Comparison of ENCODE assay signal across 8 cellular contexts in the genomic region with DNA sequence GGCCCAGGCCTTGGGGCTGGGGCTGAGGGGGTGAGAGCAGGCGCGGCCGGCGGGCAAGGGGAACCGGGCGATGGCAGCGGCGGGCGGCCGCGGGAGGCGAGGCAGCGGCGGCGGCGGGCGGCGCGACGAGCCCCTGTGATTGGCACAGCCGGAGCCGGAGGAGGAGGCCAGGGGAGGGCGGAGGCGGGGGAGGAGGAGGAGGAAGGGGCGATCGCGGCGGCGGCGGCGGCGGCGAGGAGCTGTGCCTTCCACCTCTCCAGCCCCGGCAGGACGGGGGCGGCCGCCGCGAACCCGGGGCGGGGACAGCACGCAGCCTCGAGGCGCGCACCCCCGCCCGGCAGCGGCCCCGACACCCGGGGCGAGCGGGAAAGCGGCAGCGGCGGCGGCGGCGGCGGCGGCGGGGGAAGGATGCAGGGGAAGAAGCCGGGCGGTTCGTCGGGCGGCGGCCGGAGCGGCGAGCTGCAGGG. TPM values are rescaled to one million over a fixed set of nuclear protein-coding genes. Genes with fewer than 3 reads are reported as not detected.
A peak's percentile ranks its signal among the peaks of the same experiment; 100 is the strongest.
DNase-seq lines count a peak whose midpoint lies in the region; ATAC-seq and TF ChIP-seq lines count a peak whose summit lies in the region.

Gene SLCO3A1 (plus strand): TSS at position 208 of the 467 bp plus-strand sequence.

- H3K27ac Mint-ChIP-seq in activated CD8-positive, alpha-beta memory T cell treated with anti-CD3 and anti-CD28 coated beads, Interleukin-2, amount 10 ng/mL, durations not matched to agents 7 days and 5 days = peak within 1 kb of the TSS; percentile 81

- TF ChIP-seq CTCF in mucosa of descending colon (IDR thresholded peaks at IDR 0.05) = no peak

- no peaks in the 10 kb centered on the region for H3K9me3 ChIP-seq in mucosa of descending colon

- H3K36me3 Mint-ChIP-seq in activated CD8-positive, alpha-beta memory T cell treated with anti-CD3 and anti-CD28 coated beads, Interleukin-2, amount 10 ng/mL, durations not matched to agents 7 days and 5 days = peaks cover under 1% of the 10 kb centered on the region

- H3K4me3 Mint-ChIP-seq in activated CD8-positive, alpha-beta memory T cell treated with anti-CD3 and anti-CD28 coated beads, Interleukin-2, amount 10 ng/mL, durations not matched to agents 7 days and 5 days = peak within 1 kb of the TSS; percentile 77

- H3K4me1 Mint-ChIP-seq in activated CD8-positive, alpha-beta memory T cell treated with anti-CD3 and anti-CD28 coated beads, Interleukin-2, amount 10 ng/mL, durations not matched to agents 7 days and 5 days = peaks cover 64% of the 10 kb centered on the region

- peak; percentile 67 to 94 (median 86) for DNase-seq in NCI-H1417 (lab: John Stamatoyannopoulos, UW)
- no peak for DNase-seq in NCI-H1417 treated with DMSO at 0.1 percent for 48 hours (lab: John Stamatoyannopoulos, UW)
- peak; percentile 46 for DNase-seq in NCI-H510A (lab: John Stamatoyannopoulos, UW)
- peak; percentile 79 for DNase-seq in activated CD8-positive, alpha-beta memory T cell treated with anti-CD3 and anti-CD28 coated beads, Interleukin-2, amount 10 ng/mL, durations not matched to agents 7 days and 5 days
- peak; percentile 49 for DNase-seq in epidermal melanocyte (ENCODE audit: insufficient read length, low spot score)
- DNase-seq in mucosa of descending colon = peak; percentile 66 to 84 (median 83)
- DNase-seq in stimulated activated CD8-positive, alpha-beta memory T cell treated with anti-CD3 and anti-CD28 coated beads, Interleukin-7, amount 100 ng/mL, for 4 hours (ENCODE audit: low read depth in 2 of 2) = peak; percentile 64 to 78

- H3K4me3 ChIP-seq in mucosa of descending colon = peak within 1 kb of the TSS; percentile 56

- ATAC-seq in HG02885 (IDR thresholded peaks at IDR 0.05; ENCODE audit: poor library complexity, unreplicated experiment) (peak; percentile 21), mucosa of descending colon (peak; percentile 50)
- peak; percentile 53 for ATAC-seq in activated CD8-positive, alpha-beta memory T cell treated with anti-CD3 and anti-CD28 coated beads, Interleukin-2, amount 10 ng/mL, durations not matched to agents 7 days and 5 days

- intact Hi-C loops in mucosa of descending colon (cut with DNase I, micrococcal nuclease) = loop anchor here (5.0 to 10.0 kb wide), 4 partner anchors 101 to 551 kb away; no protein-coding TSS in a partner anchor

- H3K27me3 Mint-ChIP-seq in activated CD8-positive, alpha-beta memory T cell treated with anti-CD3 and anti-CD28 coated beads, Interleukin-2, amount 10 ng/mL, durations not matched to agents 7 days and 5 days = peaks cover 3% of the 10 kb centered on the region

- H3K9me3 Mint-ChIP-seq in activated CD8-positive, alpha-beta memory T cell treated with anti-CD3 and anti-CD28 coated beads, Interleukin-2, amount 10 ng/mL, durations not matched to agents 7 days and 5 days (ENCODE audit: low read depth) = no peaks in the 10 kb centered on the region

- CTCF ChIA-PET in activated CD8-positive, alpha-beta memory T cell treated with anti-CD3 and anti-CD28 coated beads, Interleukin-2, amount 10 ng/mL, durations not matched to agents 7 days and 5 days (lab: Charles Lee) = interaction anchor here (0.6 to 4.4 kb wide), 13 partner anchors 11 to 551 kb away, joined by 3 to 32 read pairs (median 4); no protein-coding TSS in a partner anchor

- peaks cover 29% of the 10 kb centered on the region for H3K4me1 ChIP-seq in mucosa of descending colon (ENCODE audit: low read depth)

- no peaks in the 10 kb centered on the region for H3K36me3 ChIP-seq in mucosa of descending colon (ENCODE audit: low read depth)

RNA-seq across cellular contexts. Expression of gene SLCO3A1, which starts in this region (rescaled TPM):
- 10 to 100 TPM; 20.8 to 32.0 TPM for total RNA-seq in activated CD8-positive, alpha-beta memory T cell treated with anti-CD3 and anti-CD28 coated beads, Interleukin-2, amount 10 ng/mL, durations not matched to agents 7 days and 5 days
- 10 to 100 TPM; 13.4 to 23.8 (median 14.3) TPM for total RNA-seq in mucosa of descending colon
